In the genomic region with DNA sequence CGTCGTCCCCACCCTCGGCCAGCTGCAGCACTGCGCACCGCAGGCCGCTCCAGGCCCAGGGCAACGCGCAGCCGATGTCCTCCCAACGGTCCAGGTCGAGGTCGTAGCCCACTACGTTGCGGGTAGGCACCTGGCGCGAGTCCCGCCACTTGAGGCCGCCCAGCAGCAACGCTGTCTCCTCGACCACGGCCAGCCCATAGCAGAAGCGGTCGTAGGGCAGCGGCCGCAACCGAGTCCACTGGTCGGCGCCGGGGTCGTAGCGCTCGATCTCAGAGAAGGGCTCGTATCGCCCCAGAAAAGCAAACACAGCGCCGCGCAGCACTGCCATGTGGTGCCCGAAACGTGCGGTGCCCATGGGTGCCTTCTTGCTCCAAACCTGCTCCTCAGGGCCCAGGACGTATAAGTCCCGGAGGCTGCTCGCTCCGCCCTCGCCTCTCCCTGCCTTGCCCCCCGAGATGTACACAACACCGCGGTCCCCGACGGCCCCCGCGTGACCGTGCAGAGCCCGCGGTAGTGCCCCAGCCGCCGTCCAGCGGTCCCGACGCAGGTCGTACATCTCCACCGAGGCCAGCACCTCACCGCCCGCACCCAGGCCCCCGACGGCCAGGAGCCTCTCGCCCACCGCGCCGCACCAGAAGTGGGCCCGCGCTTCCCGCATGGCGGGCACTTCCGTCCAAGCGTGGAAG, we compare ENCODE assay signal across 13 cellular contexts. TPM values are rescaled to one million over a fixed set of nuclear protein-coding genes. Genes with fewer than 3 reads are reported as not detected.
A peak's percentile ranks its signal among the peaks of the same experiment; 100 is the strongest.
DNase-seq lines count a peak whose midpoint lies in the region; ATAC-seq and TF ChIP-seq lines count a peak whose summit lies in the region.
"Had no signal": no experiment of that assay in that cellular context is flagged by ENCODE, and none has a peak within 500 bp of the region (broad histone marks: within the 10 kb centered on the region; RNA-seq: fewer than 3 reads in every experiment).

No MANE protein-coding gene starts in this region.

- H3K4me3 Mint-ChIP-seq in CD4-positive, alpha-beta T cell = no peak overlapping the region
- H3K4me3 Mint-ChIP-seq: neural crest cell, WTC11 had no signal

- peaks cover 10% of the 10 kb centered on the region for H3K4me1 Mint-ChIP-seq in CD4-positive, alpha-beta T cell (ENCODE audit: low read depth)

- POLR2A ChIA-PET in CD4-positive, alpha-beta T cell (lab: Charles Lee) = no interaction called here

- no peaks in the 10 kb centered on the region for H3K79me2 ChIP-seq in smooth muscle cell (ENCODE audit: low read depth)

- H3K27me3 ChIP-seq in CD4-positive, alpha-beta T cell (ENCODE audit: control insufficient read depth, insufficient read depth, low read length) = no peaks in the 10 kb centered on the region
- H3K27me3 ChIP-seq in gastroesophageal sphincter (peaks cover 4% of the 10 kb centered on the region), smooth muscle cell (ENCODE audit: low read depth) (no peaks in the 10 kb centered on the region)

- intact Hi-C loops in CD4-positive, alpha-beta T cell (cut with DNase I, micrococcal nuclease) = no loop called here

- H2AFZ ChIP-seq in smooth muscle cell (ENCODE audit: low read depth) = no peak overlapping the region

- H3K4me2 ChIP-seq in smooth muscle cell = no peak overlapping the region

- no CpG with 5 or more reads among the region's 76 CpGs for WGBS in gastroesophageal sphincter (ENCODE audit: low coverage in 1 of 2), 2 donors
- 92% methylated on average over 63 of the region's 76 CpGs for WGBS in smooth muscle cell (ENCODE audit: low lambda C conversion rate)

- DNase-seq in CD4-positive, alpha-beta T cell = no peak
- peak; percentile 48 for DNase-seq in retina
- no peak for DNase-seq in smooth muscle cell (lab: John Stamatoyannopoulos, UW; ENCODE audit: unreplicated experiment)
- DNase-seq: NCI-H345, small intestine had no signal

- H3K36me3 ChIP-seq in gastroesophageal sphincter (no peaks in the 10 kb centered on the region), smooth muscle cell (ENCODE audit: low read depth) (no peaks in the 10 kb centered on the region)
- H3K36me3 ChIP-seq: suprapubic skin had no signal

- no peaks in the 10 kb centered on the region for H3K9me3 Mint-ChIP-seq in CD4-positive, alpha-beta T cell
- H3K9me3 Mint-ChIP-seq: neural crest cell, WTC11 had no signal

- no peaks in the 10 kb centered on the region for H3K9me3 ChIP-seq in CD4-positive, alpha-beta T cell (ENCODE audit: control insufficient read depth, low read length)
- no peaks in the 10 kb centered on the region for H3K9me3 ChIP-seq in gastroesophageal sphincter
- no peaks in the 10 kb centered on the region for H3K9me3 ChIP-seq in smooth muscle cell (replicated peaks; ENCODE audit: low read depth)
- H3K9me3 ChIP-seq: suprapubic skin had no signal

- no peaks in the 10 kb centered on the region for H3K36me3 Mint-ChIP-seq in CD4-positive, alpha-beta T cell (ENCODE audit: low read depth)
- H3K36me3 Mint-ChIP-seq: WTC11 had no signal

- TF ChIP-seq EP300 in gastroesophageal sphincter (IDR thresholded peaks at IDR 0.05) = no peak

- H3K4me3 ChIP-seq in gastroesophageal sphincter = peak overlapping the region in 1 of 2 donors; percentile 28
- H3K4me3 ChIP-seq in smooth muscle cell = no peak overlapping the region
- H3K4me3 ChIP-seq: suprapubic skin had no signal

- ATAC-seq in CD4-positive, alpha-beta T cell (ENCODE audit: poor library complexity) = no peak
- ATAC-seq in GM21447 (IDR thresholded peaks at IDR 0.05; ENCODE audit: unreplicated experiment) (peak; percentile 17), gastroesophageal sphincter (peak; percentile 9), HG02571 (IDR thresholded peaks at IDR 0.05; ENCODE audit: unreplicated experiment) (no peak), HG02642 (IDR thresholded peaks at IDR 0.05; ENCODE audit: poor library complexity, unreplicated experiment) (no peak), HG03196 (IDR thresholded peaks at IDR 0.05; ENCODE audit: unreplicated experiment) (no peak)
- ATAC-seq: WTC11 had no signal

- no peaks in the 10 kb centered on the region for H3F3A ChIP-seq in smooth muscle cell (ENCODE audit: low read depth)

- no peaks in the 10 kb centered on the region for H3K27me3 Mint-ChIP-seq in CD4-positive, alpha-beta T cell

- H3K9ac ChIP-seq in smooth muscle cell (ENCODE audit: low read depth) = no peak overlapping the region

- H3K4me1 ChIP-seq in gastroesophageal sphincter (peaks cover 0 to 14% (median 0%) of the 10 kb centered on the region in 3 donors), smooth muscle cell (ENCODE audit: low read depth) (no peaks in the 10 kb centered on the region)
- H3K4me1 ChIP-seq: suprapubic skin had no signal

- H3K27ac Mint-ChIP-seq in CD4-positive, alpha-beta T cell = peak overlapping the region; percentile 59
- H3K27ac Mint-ChIP-seq: WTC11 had no signal

- H3K27ac ChIP-seq in CD4-positive, alpha-beta T cell (ENCODE audit: low read depth, low read length) = no peak overlapping the region
- peak overlapping the region in 2 of 4 donors; percentile 19 to 61 for H3K27ac ChIP-seq in gastroesophageal sphincter
- H3K27ac ChIP-seq in smooth muscle cell (ENCODE audit: low read depth) = no peak overlapping the region
- H3K27ac ChIP-seq: suprapubic skin had no signal

- TF ChIP-seq POLR2A in gastroesophageal sphincter (IDR thresholded peaks at IDR 0.05) = no peak

- TF ChIP-seq CTCF in CD4-positive, alpha-beta T cell (IDR thresholded peaks at IDR 0.05) = no peak
- TF ChIP-seq CTCF in gastroesophageal sphincter (IDR thresholded peaks at IDR 0.05) (no peak), smooth muscle cell (IDR thresholded peaks at IDR 0.05; ENCODE audit: borderline replicate concordance, insufficient read depth, poor library complexity, severe bottlenecking) (no peak)

- H4K20me1 ChIP-seq in smooth muscle cell (ENCODE audit: low read depth) = no peaks in the 10 kb centered on the region

- CTCF ChIA-PET in CD4-positive, alpha-beta T cell (lab: Charles Lee) = no interaction called here

RNA-seq across cellular contexts. Expression of gene KLHL34, which starts 2.1 kb away (rescaled TPM):
- under 1 TPM; 0.52 to 0.70 TPM for total RNA-seq in CD4-positive, alpha-beta T cell
- total RNA-seq in gastroesophageal sphincter = under 1 TPM in 3 of 4 donors, not detected in 1; 0.16 to 0.73 (median 0.67) TPM
- total RNA-seq in smooth muscle cell = not detected in 2 replicates
- polyA plus RNA-seq in smooth muscle cell = not detected in 2 replicates
- total RNA-seq: neural crest cell had no signal

Comparison
In these comparisons a context has a peak if more than half of its experiments do, and no peak if none do; other contexts are left out.
1. ATAC-seq: peak in GM21447 (single experiment) and gastroesophageal sphincter (single experiment); none in CD4-positive, alpha-beta T cell (single experiment), HG02571 (single experiment), HG02642 (single experiment) and HG03196 (single experiment).